ENCODE assay signal across 30 cellular contexts in the genomic region with DNA sequence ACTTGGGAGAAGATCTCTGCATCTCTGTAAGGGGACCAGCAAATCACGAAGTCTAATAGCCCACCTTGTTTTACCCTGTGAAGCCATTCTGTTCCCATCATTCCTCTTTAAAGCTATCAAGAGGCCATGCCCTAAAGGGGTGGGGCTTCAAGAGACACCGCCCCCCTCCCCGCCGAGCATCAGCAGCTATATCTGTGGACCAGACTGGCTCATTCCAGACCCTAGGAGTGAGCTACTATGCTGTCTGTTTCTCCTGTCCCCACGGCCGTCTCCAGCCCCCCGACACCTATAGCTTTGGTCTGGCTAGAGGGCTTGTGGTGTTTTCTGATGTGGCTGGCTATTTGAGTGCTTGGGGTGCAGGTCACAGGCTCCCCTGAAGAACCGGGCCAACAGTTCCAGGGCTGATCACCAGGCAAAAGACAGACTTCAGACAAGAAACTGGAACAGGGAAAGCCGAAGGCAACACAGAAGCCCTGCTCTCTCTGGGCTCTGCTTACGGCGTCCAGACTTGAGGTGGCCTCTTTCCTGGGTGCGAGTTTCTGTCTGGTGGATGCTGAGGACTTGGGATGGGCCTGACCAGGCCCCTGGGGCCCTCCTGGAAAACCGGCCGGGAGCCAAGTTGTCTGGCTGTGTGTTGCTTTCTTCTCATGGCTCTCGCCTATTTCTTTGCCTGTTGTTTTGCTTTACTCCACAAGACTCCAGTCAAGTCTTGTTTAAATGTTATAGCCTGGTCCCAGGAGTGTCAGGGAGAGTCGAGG.
"Had no signal": no experiment of that assay in that cellular context is flagged by ENCODE, and none has a peak within 500 bp of the region (broad histone marks: within the 10 kb centered on the region; RNA-seq: fewer than 3 reads in every experiment).

No MANE protein-coding gene starts in this region.

- H3K36me3 Mint-ChIP-seq: activated naive CD4-positive, alpha-beta T cell treated with anti-CD3 and anti-CD28 coated beads, Interleukin-2, amount 10 ng/mL, durations not matched to agents 7 days and 5 days; activated naive CD8-positive, alpha-beta T cell treated with anti-CD3 and anti-CD28 coated beads for 36 hours; T-cell had no signal

- H3K4me1 Mint-ChIP-seq: activated naive CD4-positive, alpha-beta T cell treated with anti-CD3 and anti-CD28 coated beads, Interleukin-2, amount 10 ng/mL, durations not matched to agents 7 days and 5 days; activated naive CD8-positive, alpha-beta T cell treated with anti-CD3 and anti-CD28 coated beads for 36 hours had no signal

- H3K4me3 Mint-ChIP-seq: activated CD8-positive, alpha-beta T cell treated with anti-CD3 and anti-CD28 coated beads for 36 hours; activated naive CD4-positive, alpha-beta T cell treated with anti-CD3 and anti-CD28 coated beads, Interleukin-2, amount 10 ng/mL, durations not matched to agents 7 days and 5 days; activated naive CD8-positive, alpha-beta T cell treated with anti-CD3 and anti-CD28 coated beads for 36 hours; activated T-cell treated with anti-CD3 and anti-CD28 coated beads, Interleukin-2, amount 50 U/mL, for 72 hours; T-cell had no signal

- H3K36me3 ChIP-seq: MG63 had no signal

- H3K4me3 ChIP-seq: MG63, SK-N-MC had no signal

- H3K9me3 ChIP-seq: MG63 had no signal

- H3K9me3 Mint-ChIP-seq: activated CD8-positive, alpha-beta T cell treated with anti-CD3 and anti-CD28 coated beads for 36 hours; activated naive CD4-positive, alpha-beta T cell treated with anti-CD3 and anti-CD28 coated beads, Interleukin-2, amount 10 ng/mL, durations not matched to agents 7 days and 5 days; activated naive CD8-positive, alpha-beta T cell treated with anti-CD3 and anti-CD28 coated beads for 36 hours; activated T-cell treated with anti-CD3 and anti-CD28 coated beads, Interleukin-2, amount 50 U/mL, for 72 hours; activated T-helper 2 cell treated with anti-CD3 and anti-CD28 coated beads, Interferon-gamma antibody, Interleukin-2, Interleukin-4, amounts not matched to agents 10 μg/mL and 5 μg/mL and 100 μg/mL, durations not matched to agents 14 hours and 24 hours and 36 hours; T-cell had no signal

- FAIRE-seq: TTC549 had no signal

- H3K27ac Mint-ChIP-seq: activated CD8-positive, alpha-beta T cell treated with anti-CD3 and anti-CD28 coated beads for 36 hours; activated naive CD4-positive, alpha-beta T cell treated with anti-CD3 and anti-CD28 coated beads, Interleukin-2, amount 10 ng/mL, durations not matched to agents 7 days and 5 days; activated naive CD8-positive, alpha-beta T cell treated with anti-CD3 and anti-CD28 coated beads for 36 hours; activated T-cell treated with anti-CD3 and anti-CD28 coated beads, Interleukin-2, amount 50 U/mL, for 72 hours; activated T-helper 2 cell treated with anti-CD3 and anti-CD28 coated beads, Interferon-gamma antibody, Interleukin-2, Interleukin-4, amounts not matched to agents 10 μg/mL and 5 μg/mL and 100 μg/mL, durations not matched to agents 14 hours and 24 hours and 36 hours; T-cell had no signal

- H3K27ac ChIP-seq: SK-N-MC had no signal

- ATAC-seq: activated CD8-positive, alpha-beta T cell treated with anti-CD3 and anti-CD28 coated beads for 36 hours; activated T-cell treated with anti-CD3 and anti-CD28 coated beads, Interleukin-2, amount 50 U/mL, for 72 hours; Panc1; Right ventricle myocardium inferior had no signal

- DNase-seq: activated CD4-positive, alpha-beta T cell treated with anti-CD3 and anti-CD28 coated beads for 4 hours; activated CD4-positive, CD25-positive, alpha-beta regulatory T cell; activated CD8-positive, alpha-beta memory T cell treated with anti-CD3 and anti-CD28 coated beads, Interleukin-2, amount 50 U/mL, for 4 hours; activated CD8-positive, alpha-beta T cell treated with anti-CD3 and anti-CD28 coated beads for 36 hours; activated gamma-delta T cell treated with Interleukin-2 at 50 U/mL for 16 hours; activated naive CD4-positive, alpha-beta T cell treated with anti-CD3 and anti-CD28 coated beads, Interleukin-2, amount 10 ng/mL, durations not matched to agents 7 days and 5 days; activated naive CD8-positive, alpha-beta T cell treated with anti-CD3 and anti-CD28 coated beads for 36 hours; activated T-cell treated with anti-CD3 and anti-CD28 coated beads, Interleukin-2, amount 50 U/mL, for 72 hours; anterior cingulate cortex; MG63; MV-4-11; NCI-H1092 treated with DMSO at 0.1 percent for 48 hours; NCI-H1417 treated with DMSO at 0.1 percent for 48 hours; NCI-H1694; NCI-H2029; NCI-H2107; NCI-H2171 treated with DMSO at 0.1 percent for 48 hours; NCI-H226; NCI-H69; NK-92 treated with Interleukin-12 subunit alpha and Interleukin-12 subunit beta, amount 100 ng/mL, for 24 hours; OCI-M1; RPMI8226; T-cell; T-helper 2 cell; T1000 had no signal

- H3K27me3 ChIP-seq: MG63 had no signal
